Comparison of ENCODE assay signal across 8 cellular contexts in genomic region chr14:103391048-103391447, GRCh38. TPM values are rescaled to one million over a fixed set of nuclear protein-coding genes. Genes with fewer than 3 reads are reported as not detected.
A peak's percentile ranks its signal among the peaks of the same experiment; 100 is the strongest.
DNase-seq lines count a peak whose midpoint lies in the region; ATAC-seq, FAIRE-seq and TF ChIP-seq lines count a peak whose summit lies in the region.

No MANE protein-coding gene starts in this region.

- 27% methylated on average over 4 of the region's 4 CpGs for WGBS in hepatocyte (ENCODE audit: low lambda C conversion rate, missing lambda C conversion rate)

- DNase-seq in AG09319 (ENCODE audit: extremely low read depth, low read depth) (peak; percentile 44), GM18507 (ENCODE audit: extremely low spot score, insufficient read length, low read depth) (no peak), hepatocyte (ENCODE audit: low spot score) (peak; percentile 60)
- DNase-seq in activated naive CD8-positive, alpha-beta T cell treated with anti-CD3 and anti-CD28 coated beads, Interleukin-2, amount 50 U/mL, for 24 hours: peak; percentile 38
- DNase-seq in stimulated activated CD8-positive, alpha-beta memory T cell treated with anti-CD3 and anti-CD28 coated beads, Interleukin-12 subunit alpha, Interleukin-12 subunit beta, amount 100 ng/mL, for 1 hour (ENCODE audit: low read depth): peak; percentile 20

- TF ChIP-seq CTCF in AG09319 (IDR thresholded peaks at IDR 0.05; ENCODE audit: low read depth, low read length): peak; percentile 69
- peak; percentile 99 for TF ChIP-seq CTCF in OCI-LY1 (IDR thresholded peaks at IDR 0.05; ENCODE audit: low read length)
- peak; percentile 82 for TF ChIP-seq CTCF in hepatocyte (IDR thresholded peaks at IDR 0.05; ENCODE audit: poor library complexity)

- H2AFZ ChIP-seq in OCI-LY1 (ENCODE audit: low read length) (no peak overlapping the region), hepatocyte (no peak overlapping the region)

- peaks cover 8% of the 10 kb centered on the region for H4K20me1 ChIP-seq in OCI-LY1 (ENCODE audit: insufficient read depth, low read length)
- H4K20me1 ChIP-seq in hepatocyte (ENCODE audit: insufficient read depth, poor library complexity, severe bottlenecking): peaks cover 92% of the 10 kb centered on the region

- peaks cover 62% of the 10 kb centered on the region for H3K4me1 Mint-ChIP-seq in activated naive CD8-positive, alpha-beta T cell treated with anti-CD3 and anti-CD28 coated beads, Interleukin-2, amount 50 U/mL, for 24 hours

- ATAC-seq in activated naive CD8-positive, alpha-beta T cell treated with anti-CD3 and anti-CD28 coated beads, Interleukin-2, amount 50 U/mL, for 24 hours: peak; percentile 76
- ATAC-seq in HG03442 (IDR thresholded peaks at IDR 0.05; ENCODE audit: unreplicated experiment) (no peak), HG03354 (IDR thresholded peaks at IDR 0.05; ENCODE audit: poor library complexity, severe bottlenecking, unreplicated experiment) (no peak)

- H3K9me3 ChIP-seq in OCI-LY1 (ENCODE audit: low read length) (no peaks in the 10 kb centered on the region), hepatocyte (ENCODE audit: low read depth) (no peaks in the 10 kb centered on the region)

- peaks cover 9% of the 10 kb centered on the region for H3K36me3 Mint-ChIP-seq in activated naive CD8-positive, alpha-beta T cell treated with anti-CD3 and anti-CD28 coated beads, Interleukin-2, amount 50 U/mL, for 24 hours (ENCODE audit: low read depth)

- H3K4me1 ChIP-seq in OCI-LY1 (ENCODE audit: insufficient read depth, low read length, severe bottlenecking): peaks cover 68% of the 10 kb centered on the region
- peaks cover 36% of the 10 kb centered on the region for H3K4me1 ChIP-seq in hepatocyte (ENCODE audit: insufficient read depth)

- H3K79me2 ChIP-seq in OCI-LY1 (ENCODE audit: insufficient read depth, low read length) (peaks cover 93% of the 10 kb centered on the region), hepatocyte (peaks cover 100% of the 10 kb centered on the region)

- H3F3A ChIP-seq in OCI-LY1 (ENCODE audit: insufficient read depth, low read length): peaks cover 4% of the 10 kb centered on the region

- H3K36me3 ChIP-seq in OCI-LY1 (ENCODE audit: insufficient read depth, low read length) (no peaks in the 10 kb centered on the region; the same call in 1 of the 2 replicates), hepatocyte (replicated peaks; ENCODE audit: insufficient read depth, low read depth) (no peaks in the 10 kb centered on the region)

- H3K4me3 Mint-ChIP-seq in activated naive CD8-positive, alpha-beta T cell treated with anti-CD3 and anti-CD28 coated beads, Interleukin-2, amount 50 U/mL, for 24 hours: no peak overlapping the region

- no peak overlapping the region for H3K27ac Mint-ChIP-seq in activated naive CD8-positive, alpha-beta T cell treated with anti-CD3 and anti-CD28 coated beads, Interleukin-2, amount 50 U/mL, for 24 hours

- H3K27me3 Mint-ChIP-seq in activated naive CD8-positive, alpha-beta T cell treated with anti-CD3 and anti-CD28 coated beads, Interleukin-2, amount 50 U/mL, for 24 hours: no peaks in the 10 kb centered on the region

- H3K4me3 ChIP-seq in OCI-LY1 (ENCODE audit: low read depth, low read length, poor library complexity, severe bottlenecking): no peak overlapping the region
- H3K4me3 ChIP-seq in hepatocyte: no peak overlapping the region

- H3K9me2 ChIP-seq in OCI-LY1 (ENCODE audit: low read depth, low read length): no peaks in the 10 kb centered on the region
- no peaks in the 10 kb centered on the region for H3K9me2 ChIP-seq in hepatocyte (replicated peaks; ENCODE audit: insufficient read depth)

- no peaks in the 10 kb centered on the region for H3K27me3 ChIP-seq in OCI-LY1 (ENCODE audit: insufficient read depth, low read length)
- H3K27me3 ChIP-seq in hepatocyte: no peaks in the 10 kb centered on the region

- peak; percentile 54 for FAIRE-seq in GM18507 (lab: Jason Lieb, UNC)

- H3K27ac ChIP-seq in OCI-LY1 (ENCODE audit: low read depth, low read length, poor library complexity, severe bottlenecking): no peak overlapping the region
- no peak overlapping the region for H3K27ac ChIP-seq in hepatocyte

- no peaks in the 10 kb centered on the region for H3K9me3 Mint-ChIP-seq in activated naive CD8-positive, alpha-beta T cell treated with anti-CD3 and anti-CD28 coated beads, Interleukin-2, amount 50 U/mL, for 24 hours

- no peak overlapping the region for H3K9ac ChIP-seq in OCI-LY1 (ENCODE audit: low read length)

- H3K4me2 ChIP-seq in OCI-LY1 (ENCODE audit: low read length): no peak overlapping the region
- H3K4me2 ChIP-seq in hepatocyte: no peak overlapping the region

RNA-seq across cellular contexts. Expression of gene MARK3, which starts 5.8 kb away (rescaled TPM):
- 59.2 and 71.7 TPM in 2 replicates for total RNA-seq in hepatocyte
- 56.3 and 76.7 TPM in 2 replicates for polyA plus RNA-seq in hepatocyte

RNA-seq across cellular contexts. Expression of gene EIF5, which starts 57.0 kb away (rescaled TPM):
- 151 and 161 TPM in 2 replicates for total RNA-seq in hepatocyte
- 331 and 355 TPM in 2 replicates for polyA plus RNA-seq in hepatocyte
